ENCODE assay signal across 21 cellular contexts in genomic region chr3:194294199-194294887, GRCh38. TPM values are rescaled to one million over a fixed set of nuclear protein-coding genes. Genes with fewer than 3 reads are reported as not detected.
DNase-seq lines count a peak whose midpoint lies in the region; ATAC-seq, FAIRE-seq and TF ChIP-seq lines count a peak whose summit lies in the region.
"Had no signal": no experiment of that assay in that cellular context is flagged by ENCODE, and none has a peak within 500 bp of the region (broad histone marks: within the 10 kb centered on the region; RNA-seq: fewer than 3 reads in every experiment).

No MANE protein-coding gene starts in this region.

- H3K27me3 Mint-ChIP-seq in mesothelial cell of epicardium (ENCODE audit: low read depth) = no peaks in the 10 kb centered on the region

- ATAC-seq in GM12878 (no peak), HG03521 (IDR thresholded peaks at IDR 0.05; ENCODE audit: unreplicated experiment) (no peak), GM19467 (IDR thresholded peaks at IDR 0.05; ENCODE audit: unreplicated experiment) (no peak)
- ATAC-seq: esophagus mucosa, right cardiac atrium had no signal

- H3K9ac ChIP-seq in HUES48 (ENCODE audit: low read depth, low read length) (no peak overlapping the region), GM12878 (ENCODE audit: control insufficient read depth, insufficient read depth, low read length) (no peak overlapping the region)

- no peaks in the 10 kb centered on the region for H4K20me1 ChIP-seq in GM12878 (ENCODE audit: control insufficient read depth, insufficient read depth)

- no peaks in the 10 kb centered on the region for H3K79me2 ChIP-seq in GM12878 (ENCODE audit: control insufficient read depth, insufficient read depth, low read length)

- TF ChIP-seq CTCF in GM12878 (IDR thresholded peaks at IDR 0.05 in 2 of 3, conservative IDR thresholded peaks at IDR 0.05 in 1 of 3; ENCODE audit: control insufficient read depth in 2 of 3, extremely low read depth in 1 of 3, insufficient read depth in 1 of 3, low read depth in 3 of 3, low read length in 3 of 3) = no peak
- TF ChIP-seq CTCF in mesothelial cell of epicardium (IDR thresholded peaks at IDR 0.05; ENCODE audit: unreplicated experiment) = no peak

- H3K4me1 ChIP-seq in HUES48 (ENCODE audit: control insufficient read depth, insufficient read depth, low read length) (peaks cover 30% of the 10 kb centered on the region), GM12878 (ENCODE audit: control insufficient read depth, insufficient read depth, low read length) (no peaks in the 10 kb centered on the region)

- peaks cover 13% of the 10 kb centered on the region for H3K9me3 Mint-ChIP-seq in mesothelial cell of epicardium

- H3K27me3 ChIP-seq in HUES48 (ENCODE audit: control insufficient read depth, insufficient read depth, low read length) (0 out of 2 replicates have a peak, but pooled peaks cover 3% of the 10 kb centered on the region), GM12878 (replicated peaks in 1 of 2; ENCODE audit: control insufficient read depth in 2 of 2, insufficient read depth in 2 of 2, low read length in 1 of 2) (no peaks in the 10 kb centered on the region)
- H3K27me3 ChIP-seq: SJSA1 had no signal

- H3K36me3 ChIP-seq in HUES48 (ENCODE audit: control insufficient read depth, insufficient read depth, low read length) = no peaks in the 10 kb centered on the region
- H3K36me3 ChIP-seq in GM12878 (ENCODE audit: control insufficient read depth in 2 of 2, insufficient read depth in 2 of 2, low read length in 1 of 2) = no peaks in the 10 kb centered on the region
- H3K36me3 ChIP-seq: SJSA1 had no signal

- in situ Hi-C loops in GM12878 (cut with MboI) = no loop called here

- H3K36me3 Mint-ChIP-seq in mesothelial cell of epicardium = peaks cover 16% of the 10 kb centered on the region

- peak; percentile 54 for DNase-seq in COR-L47 (lab: John Stamatoyannopoulos, UW)
- DNase-seq in GM12878 (ENCODE audit: low read depth, low spot score) = no peak
- DNase-seq in mesothelial cell of epicardium (ENCODE audit: low spot score in 2 of 2, unreplicated experiment in 2 of 2) = no peak
- DNase-seq in HuH-7 (ENCODE audit: low spot score) = no peak
- no peak for DNase-seq in GM19240 (ENCODE audit: insufficient read length, low spot score)
- DNase-seq: activated CD4-positive, alpha-beta T cell treated with anti-CD3 and anti-CD28 coated beads for 48 hours; activated naive CD4-positive, alpha-beta T cell treated with anti-CD3 and anti-CD28 coated beads, Interleukin-2, amount 10 ng/mL, durations not matched to agents 7 days and 5 days; GOT3; NCI-H1105 treated with DMSO at 0.1 percent for 48 hours; NCI-H446; OCI-M1; right cardiac atrium; stimulated activated CD4-positive, alpha-beta T cell treated with anti-CD3 and anti-CD28 coated beads, Interleukin-2, amount 100 ng/mL, for 24 hours had no signal

- H3K9me3 ChIP-seq in HUES48 (ENCODE audit: control insufficient read depth, insufficient read depth, low read length) = no peaks in the 10 kb centered on the region
- no peaks in the 10 kb centered on the region; the same call in 2 of the 3 replicates for H3K9me3 ChIP-seq in GM12878 (replicated peaks; ENCODE audit: control insufficient read depth, insufficient read depth, low read length)
- H3K9me3 ChIP-seq: SJSA1 had no signal

- SMC1A ChIA-PET in GM12878 (lab: Charles Lee; ENCODE audit: uncharacterized antibody, unreplicated experiment) = interaction anchor here (1.1 kb wide), 1 partner anchor 10 kb away, joined by 3 read pairs; no protein-coding TSS in a partner anchor

- WGBS in GM12878 (ENCODE audit: insufficient coverage, insufficient replicate concordance, low lambda C conversion rate, missing lambda C conversion rate) = 62% methylated on average over 9 of the region's 9 CpGs

- RAD21 ChIA-PET in GM12878 (lab: Charles Lee; ENCODE audit: unreplicated experiment) = no interaction called here

- TF ChIP-seq POLR2A in GM12878 (IDR thresholded peaks at IDR 0.05; ENCODE audit: low read depth, low read length) = no peak

- FAIRE-seq in GM12878 (lab: Jason Lieb, UNC) = peak; percentile 75
- FAIRE-seq: G401.6, GM12892 had no signal

- POLR2A ChIA-PET in GM12878 (lab: Charles Lee) = no interaction called here

- no peak overlapping the region for H2AFZ ChIP-seq in GM12878 (ENCODE audit: control insufficient read depth, low read depth, low read length)

- H3K4me3 ChIP-seq in HUES48 (ENCODE audit: low read depth, low read length) (no peak overlapping the region), GM12878 (no peak overlapping the region)
- H3K4me3 ChIP-seq: SJSA1 had no signal

- BruUV-seq in GM12878 (replicated peaks; lab: Mats Ljungman, UMichigan) = no TSS peak

- TF ChIP-seq RAD21 in GM12878 (IDR thresholded peaks at IDR 0.05; ENCODE audit: insufficient read depth, low read depth, low read length) = no peak

- TF ChIP-seq EP300 in GM12878 (IDR thresholded peaks at IDR 0.05; ENCODE audit: borderline replicate concordance in 1 of 2, control insufficient read depth in 1 of 2, low read depth in 2 of 2, low read length in 2 of 2) = no peak

- H3K4me2 ChIP-seq in GM12878 (ENCODE audit: control insufficient read depth, insufficient read depth) = no peak overlapping the region

- peaks cover 31% of the 10 kb centered on the region for H3K4me1 Mint-ChIP-seq in mesothelial cell of epicardium

- no peak overlapping the region for H3K4me3 Mint-ChIP-seq in mesothelial cell of epicardium
- H3K4me3 Mint-ChIP-seq: activated naive CD4-positive, alpha-beta T cell treated with anti-CD3 and anti-CD28 coated beads, Interleukin-2, amount 10 ng/mL, durations not matched to agents 7 days and 5 days had no signal

- CTCF ChIA-PET in GM12878 (lab: Yijun Ruan, JAX) = interaction anchor here (1.2 kb wide), 2 partner anchors 21 to 212 kb away, joined by 3 to 6 read pairs; no protein-coding TSS in a partner anchor

- H3K27ac ChIP-seq in HUES48 (ENCODE audit: low read depth, low read length) = peak overlapping the region; percentile 83
- H3K27ac ChIP-seq in GM12878 (ENCODE audit: control insufficient read depth, insufficient read depth) = no peak overlapping the region
- H3K27ac ChIP-seq: SJSA1 had no signal

- peak overlapping the region; percentile 81 for H3K27ac Mint-ChIP-seq in mesothelial cell of epicardium
- H3K27ac Mint-ChIP-seq: activated naive CD4-positive, alpha-beta T cell treated with anti-CD3 and anti-CD28 coated beads, Interleukin-2, amount 10 ng/mL, durations not matched to agents 7 days and 5 days; IgD-negative memory B cell had no signal

- intact Hi-C loops in GM12878 (cut with micrococcal nuclease; ENCODE audit: unreplicated experiment) = no loop called here

TF ChIP-seq in GM12878, 131 proteins besides CTCF, POLR2A, EP300 and RAD21 (continues in another document):
- TF ChIP-seq TARDBP (IDR thresholded peaks at IDR 0.05; ENCODE audit: borderline replicate concordance) (no peak), YY1 (IDR thresholded peaks at IDR 0.05; ENCODE audit: low read depth, low read length) (no peak), CHD2 (IDR thresholded peaks at IDR 0.05; ENCODE audit: borderline replicate concordance, low read depth, low read length) (no peak), CBFB (IDR thresholded peaks at IDR 0.05; ENCODE audit: low read depth) (no peak), FOXM1 (IDR thresholded peaks at IDR 0.05; ENCODE audit: low read depth, low read length) (no peak), SREBF1 (IDR thresholded peaks at IDR 0.05; ENCODE audit: low read length) (no peak), TAF1 (IDR thresholded peaks at IDR 0.05; ENCODE audit: borderline replicate concordance, low read depth, low read length) (no peak), POLR2AphosphoS2 (IDR thresholded peaks at IDR 0.05; ENCODE audit: low read depth, low read length) (no peak), KDM1A (IDR thresholded peaks at IDR 0.05; ENCODE audit: borderline replicate concordance) (no peak), PBX3 (IDR thresholded peaks at IDR 0.05; ENCODE audit: insufficient replicate concordance, low read depth, low read length) (no peak)
- TF ChIP-seq, protein P1, sequence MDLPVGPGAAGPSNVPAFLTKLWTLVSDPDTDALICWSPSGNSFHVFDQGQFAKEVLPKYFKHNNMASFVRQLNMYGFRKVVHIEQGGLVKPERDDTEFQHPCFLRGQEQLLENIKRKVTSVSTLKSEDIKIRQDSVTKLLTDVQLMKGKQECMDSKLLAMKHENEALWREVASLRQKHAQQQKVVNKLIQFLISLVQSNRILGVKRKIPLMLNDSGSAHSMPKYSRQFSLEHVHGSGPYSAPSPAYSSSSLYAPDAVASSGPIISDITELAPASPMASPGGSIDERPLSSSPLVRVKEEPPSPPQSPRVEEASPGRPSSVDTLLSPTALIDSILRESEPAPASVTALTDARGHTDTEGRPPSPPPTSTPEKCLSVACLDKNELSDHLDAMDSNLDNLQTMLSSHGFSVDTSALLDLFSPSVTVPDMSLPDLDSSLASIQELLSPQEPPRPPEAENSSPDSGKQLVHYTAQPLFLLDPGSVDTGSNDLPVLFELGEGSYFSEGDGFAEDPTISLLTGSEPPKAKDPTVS (IDR thresholded peaks at IDR 0.05; ENCODE audit: low read depth, low read length) = no peak

RNA-seq across cellular contexts. Expression of gene CPN2, which starts 56.8 kb away (rescaled TPM):
- not detected in 2 replicates for total RNA-seq in GM12878 (2013; cell fraction: nucleolus; rRNA removed)
- total RNA-seq in GM12878 (2014; rRNA removed) (not detected in 2 replicates), GM12878 (2014; rRNA removed; fragmentation: Illumina TruSeq; extraction: Trizol) (not detected in 2 replicates), GM12878 (2021) (0.05 TPM in 1 of 2 replicates, not detected in the other), mesothelial cell of epicardium (not detected in 3 replicates)
- not detected for polyA plus RNA-seq in GM12878 (2011; ENCODE audit: low read depth)
- polyA plus RNA-seq in GM12878 (2011; rRNA removed) (not detected in 2 replicates), GM12878 (2014; fragmentation: Illumina TruSeq; extraction: Trizol) (not detected in 2 replicates), GM12878 (2014; fragmentation: Nextera tagmentation; extraction: Ambion mirVana) (not detected), GM12878 (2014; rRNA removed) (not detected in 2 replicates), GM12878 (2016; fragmentation: Nextera tagmentation; extraction: Ambion mirVana) (not detected)
- polyA plus RNA-seq in GM12878 (2011; cell fraction: cytosol; rRNA removed) = not detected in 2 replicates
- not detected in 2 replicates for polyA plus RNA-seq in GM12878 (2011; cell fraction: nucleus; rRNA removed)
- not detected in 2 replicates for polyA plus RNA-seq in GM12878 (2012)
- not detected in 2 replicates for polyA minus RNA-seq in GM12878 (2011; rRNA and poly(A)+ RNA removed)
- not detected in 2 replicates for polyA minus RNA-seq in GM12878 (2011; cell fraction: cytosol; rRNA and poly(A)+ RNA removed)
- polyA minus RNA-seq in GM12878 (2011; cell fraction: nucleus; rRNA and poly(A)+ RNA removed) = not detected in 2 replicates
- total RNA-seq: esophagus mucosa, right cardiac atrium, SJSA1 had no signal
- polyA plus RNA-seq: IgD-negative memory B cell had no signal
